ENCODE assay signal across 1 cellular context in the genomic region with DNA sequence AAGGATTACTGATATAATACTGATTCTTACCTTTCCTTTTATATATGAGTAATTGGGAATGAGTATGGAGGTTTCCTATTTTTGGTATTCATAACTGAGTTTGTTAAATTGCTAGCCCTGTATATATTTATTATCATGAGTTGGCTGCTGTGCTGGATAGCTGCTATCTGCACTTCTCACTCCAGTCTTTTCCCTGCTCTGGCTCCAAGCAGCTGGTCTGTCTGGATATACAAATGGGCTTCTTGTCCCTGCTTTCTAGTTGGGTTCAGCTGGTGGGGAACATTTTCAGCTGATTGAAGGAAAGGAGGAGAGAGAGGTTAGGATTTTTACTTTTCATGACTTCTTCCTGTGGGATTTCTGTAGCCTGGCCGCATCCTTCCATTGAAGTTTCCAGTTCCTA.
TF ChIP-seq lines count a peak whose summit lies in the region.

No MANE protein-coding gene starts in this region.

TF ChIP-seq in HEK293, 187 proteins besides CTCF, POLR2A, EP300 and RAD21 (continued from another document):
- TF ChIP-seq, protein P1, sequence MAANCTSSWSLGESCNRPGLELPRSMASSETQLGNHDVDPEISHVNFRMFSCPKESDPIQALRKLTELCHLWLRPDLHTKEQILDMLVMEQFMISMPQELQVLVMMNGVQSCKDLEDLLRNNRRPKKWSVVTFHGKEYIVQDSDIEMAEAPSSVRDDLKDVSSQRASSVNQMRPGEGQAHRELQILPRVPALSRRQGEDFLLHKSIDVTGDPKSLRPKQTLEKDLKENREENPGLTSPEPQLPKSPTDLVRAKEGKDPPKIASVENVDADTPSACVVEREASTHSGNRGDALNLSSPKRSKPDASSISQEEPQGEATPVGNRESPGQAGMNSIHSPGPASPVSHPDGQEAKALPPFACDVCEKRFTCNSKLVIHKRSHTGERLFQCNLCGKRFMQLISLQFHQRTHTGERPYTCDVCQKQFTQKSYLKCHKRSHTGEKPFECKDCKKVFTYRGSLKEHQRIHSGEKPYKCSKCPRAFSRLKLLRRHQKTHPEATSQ (tag by site-specific recombination; IDR thresholded peaks at IDR 0.05): no peak
- TF ChIP-seq ZFP37 (tag by site-specific recombination; IDR thresholded peaks at IDR 0.05) (no peak), HOXD13 (CRISPR knock-in tag; IDR thresholded peaks at IDR 0.05; ENCODE audit: borderline replicate concordance) (no peak)
- TF ChIP-seq, protein P2, sequence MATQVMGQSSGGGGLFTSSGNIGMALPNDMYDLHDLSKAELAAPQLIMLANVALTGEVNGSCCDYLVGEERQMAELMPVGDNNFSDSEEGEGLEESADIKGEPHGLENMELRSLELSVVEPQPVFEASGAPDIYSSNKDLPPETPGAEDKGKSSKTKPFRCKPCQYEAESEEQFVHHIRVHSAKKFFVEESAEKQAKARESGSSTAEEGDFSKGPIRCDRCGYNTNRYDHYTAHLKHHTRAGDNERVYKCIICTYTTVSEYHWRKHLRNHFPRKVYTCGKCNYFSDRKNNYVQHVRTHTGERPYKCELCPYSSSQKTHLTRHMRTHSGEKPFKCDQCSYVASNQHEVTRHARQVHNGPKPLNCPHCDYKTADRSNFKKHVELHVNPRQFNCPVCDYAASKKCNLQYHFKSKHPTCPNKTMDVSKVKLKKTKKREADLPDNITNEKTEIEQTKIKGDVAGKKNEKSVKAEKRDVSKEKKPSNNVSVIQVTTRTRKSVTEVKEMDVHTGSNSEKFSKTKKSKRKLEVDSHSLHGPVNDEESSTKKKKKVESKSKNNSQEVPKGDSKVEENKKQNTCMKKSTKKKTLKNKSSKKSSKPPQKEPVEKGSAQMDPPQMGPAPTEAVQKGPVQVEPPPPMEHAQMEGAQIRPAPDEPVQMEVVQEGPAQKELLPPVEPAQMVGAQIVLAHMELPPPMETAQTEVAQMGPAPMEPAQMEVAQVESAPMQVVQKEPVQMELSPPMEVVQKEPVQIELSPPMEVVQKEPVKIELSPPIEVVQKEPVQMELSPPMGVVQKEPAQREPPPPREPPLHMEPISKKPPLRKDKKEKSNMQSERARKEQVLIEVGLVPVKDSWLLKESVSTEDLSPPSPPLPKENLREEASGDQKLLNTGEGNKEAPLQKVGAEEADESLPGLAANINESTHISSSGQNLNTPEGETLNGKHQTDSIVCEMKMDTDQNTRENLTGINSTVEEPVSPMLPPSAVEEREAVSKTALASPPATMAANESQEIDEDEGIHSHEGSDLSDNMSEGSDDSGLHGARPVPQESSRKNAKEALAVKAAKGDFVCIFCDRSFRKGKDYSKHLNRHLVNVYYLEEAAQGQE (tag by site-specific recombination; IDR thresholded peaks at IDR 0.05): peak; percentile 45
